Comparison of ENCODE assay signal across 2 cellular contexts in the genomic region with DNA sequence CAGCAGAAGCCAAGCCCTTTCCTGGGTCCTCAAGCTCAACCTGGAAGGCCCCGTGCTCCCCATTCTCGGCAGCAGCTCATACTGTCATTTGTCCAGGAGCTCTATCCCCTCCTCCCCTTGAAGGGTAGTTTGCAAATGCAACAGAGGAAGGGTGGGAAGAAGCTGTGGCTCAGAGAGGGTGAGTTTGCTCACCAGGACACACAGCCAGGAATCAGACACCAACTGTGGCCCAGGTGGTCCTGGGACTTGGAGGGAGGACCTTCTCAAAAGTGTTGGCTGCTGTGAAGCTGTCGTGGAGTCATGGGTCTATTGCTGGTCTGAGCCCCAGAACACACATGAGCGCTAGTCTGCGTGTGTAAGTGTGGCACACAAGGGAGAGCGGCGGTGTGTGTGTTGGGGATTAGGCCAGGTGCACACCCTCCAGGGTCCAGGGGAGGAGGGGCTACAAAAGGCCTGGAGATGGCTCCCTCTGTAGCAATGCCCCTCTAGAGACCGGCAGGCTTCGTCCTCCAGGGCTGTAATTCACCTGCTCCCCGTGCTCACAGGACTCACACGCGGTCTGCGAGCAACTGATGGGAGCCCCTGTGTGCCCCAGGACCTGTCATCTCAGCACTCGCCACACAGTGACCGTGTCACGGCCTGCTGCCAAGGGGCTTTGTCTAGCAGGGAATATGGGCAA.
TF ChIP-seq lines count a peak whose summit lies in the region.

No MANE protein-coding gene starts in this region.

TF ChIP-seq in HepG2, 621 proteins besides CTCF, POLR2A, EP300 and RAD21:
- TF ChIP-seq ZNF768 (CRISPR knock-in tag; IDR thresholded peaks at IDR 0.05) (peak; percentile 99), GATAD2A (CRISPR knock-in tag; IDR thresholded peaks at IDR 0.05) (no peak), ZMYM3 (CRISPR knock-in tag; IDR thresholded peaks at IDR 0.05) (peak; percentile 90), ZNF598 (CRISPR knock-in tag; IDR thresholded peaks at IDR 0.05; ENCODE audit: borderline replicate concordance) (peak; percentile 13; the same call in 1 of the 2 replicates), ZNF550 (CRISPR knock-in tag; IDR thresholded peaks at IDR 0.05; ENCODE audit: borderline replicate concordance) (no peak), ZNF263 (CRISPR knock-in tag; IDR thresholded peaks at IDR 0.05) (peak; percentile 45; the same call in 1 of the 2 replicates), ZNF775 (CRISPR knock-in tag; IDR thresholded peaks at IDR 0.05; ENCODE audit: borderline replicate concordance) (no peak), ADNP (CRISPR knock-in tag; IDR thresholded peaks at IDR 0.05) (0 out of 2 replicates have a peak, but pooled peaks have one; percentile 10), ZNF343 (CRISPR knock-in tag; IDR thresholded peaks at IDR 0.05) (no peak), MLLT10 (CRISPR knock-in tag; IDR thresholded peaks at IDR 0.05) (no peak), ZNF572 (CRISPR knock-in tag; IDR thresholded peaks at IDR 0.05) (peak; percentile 77; the same call in 1 of the 2 replicates), NONO (IDR thresholded peaks at IDR 0.05) (no peak), NONO (CRISPR knock-in tag; conservative IDR thresholded peaks at IDR 0.05) (no peak)
- TF ChIP-seq, protein P1, sequence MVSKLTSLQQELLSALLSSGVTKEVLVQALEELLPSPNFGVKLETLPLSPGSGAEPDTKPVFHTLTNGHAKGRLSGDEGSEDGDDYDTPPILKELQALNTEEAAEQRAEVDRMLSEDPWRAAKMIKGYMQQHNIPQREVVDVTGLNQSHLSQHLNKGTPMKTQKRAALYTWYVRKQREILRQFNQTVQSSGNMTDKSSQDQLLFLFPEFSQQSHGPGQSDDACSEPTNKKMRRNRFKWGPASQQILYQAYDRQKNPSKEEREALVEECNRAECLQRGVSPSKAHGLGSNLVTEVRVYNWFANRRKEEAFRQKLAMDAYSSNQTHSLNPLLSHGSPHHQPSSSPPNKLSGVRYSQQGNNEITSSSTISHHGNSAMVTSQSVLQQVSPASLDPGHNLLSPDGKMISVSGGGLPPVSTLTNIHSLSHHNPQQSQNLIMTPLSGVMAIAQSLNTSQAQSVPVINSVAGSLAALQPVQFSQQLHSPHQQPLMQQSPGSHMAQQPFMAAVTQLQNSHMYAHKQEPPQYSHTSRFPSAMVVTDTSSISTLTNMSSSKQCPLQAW (CRISPR knock-in tag; IDR thresholded peaks at IDR 0.05), result peak; percentile 61
- TF ChIP-seq, protein P2, sequence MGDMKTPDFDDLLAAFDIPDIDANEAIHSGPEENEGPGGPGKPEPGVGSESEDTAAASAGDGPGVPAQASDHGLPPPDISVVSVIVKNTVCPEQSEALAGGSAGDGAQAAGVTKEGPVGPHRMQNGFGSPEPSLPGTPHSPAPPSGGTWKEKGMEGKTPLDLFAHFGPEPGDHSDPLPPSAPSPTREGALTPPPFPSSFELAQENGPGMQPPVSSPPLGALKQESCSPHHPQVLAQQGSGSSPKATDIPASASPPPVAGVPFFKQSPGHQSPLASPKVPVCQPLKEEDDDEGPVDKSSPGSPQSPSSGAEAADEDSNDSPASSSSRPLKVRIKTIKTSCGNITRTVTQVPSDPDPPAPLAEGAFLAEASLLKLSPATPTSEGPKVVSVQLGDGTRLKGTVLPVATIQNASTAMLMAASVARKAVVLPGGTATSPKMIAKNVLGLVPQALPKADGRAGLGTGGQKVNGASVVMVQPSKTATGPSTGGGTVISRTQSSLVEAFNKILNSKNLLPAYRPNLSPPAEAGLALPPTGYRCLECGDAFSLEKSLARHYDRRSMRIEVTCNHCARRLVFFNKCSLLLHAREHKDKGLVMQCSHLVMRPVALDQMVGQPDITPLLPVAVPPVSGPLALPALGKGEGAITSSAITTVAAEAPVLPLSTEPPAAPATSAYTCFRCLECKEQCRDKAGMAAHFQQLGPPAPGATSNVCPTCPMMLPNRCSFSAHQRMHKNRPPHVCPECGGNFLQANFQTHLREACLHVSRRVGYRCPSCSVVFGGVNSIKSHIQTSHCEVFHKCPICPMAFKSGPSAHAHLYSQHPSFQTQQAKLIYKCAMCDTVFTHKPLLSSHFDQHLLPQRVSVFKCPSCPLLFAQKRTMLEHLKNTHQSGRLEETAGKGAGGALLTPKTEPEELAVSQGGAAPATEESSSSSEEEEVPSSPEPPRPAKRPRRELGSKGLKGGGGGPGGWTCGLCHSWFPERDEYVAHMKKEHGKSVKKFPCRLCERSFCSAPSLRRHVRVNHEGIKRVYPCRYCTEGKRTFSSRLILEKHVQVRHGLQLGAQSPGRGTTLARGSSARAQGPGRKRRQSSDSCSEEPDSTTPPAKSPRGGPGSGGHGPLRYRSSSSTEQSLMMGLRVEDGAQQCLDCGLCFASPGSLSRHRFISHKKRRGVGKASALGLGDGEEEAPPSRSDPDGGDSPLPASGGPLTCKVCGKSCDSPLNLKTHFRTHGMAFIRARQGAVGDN (CRISPR knock-in tag; IDR thresholded peaks at IDR 0.05), result peak; percentile 51; the same call in 1 of the 2 replicates
- TF ChIP-seq, protein P3, sequence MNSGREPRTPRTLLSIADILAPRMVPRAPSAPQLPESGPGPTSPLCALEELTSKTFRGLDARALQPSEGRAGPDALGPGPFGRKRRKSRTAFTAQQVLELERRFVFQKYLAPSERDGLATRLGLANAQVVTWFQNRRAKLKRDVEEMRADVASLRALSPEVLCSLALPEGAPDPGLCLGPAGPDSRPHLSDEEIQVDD (CRISPR knock-in tag; IDR thresholded peaks at IDR 0.05; ENCODE audit: borderline replicate concordance), result no peak
- TF ChIP-seq, protein P4, sequence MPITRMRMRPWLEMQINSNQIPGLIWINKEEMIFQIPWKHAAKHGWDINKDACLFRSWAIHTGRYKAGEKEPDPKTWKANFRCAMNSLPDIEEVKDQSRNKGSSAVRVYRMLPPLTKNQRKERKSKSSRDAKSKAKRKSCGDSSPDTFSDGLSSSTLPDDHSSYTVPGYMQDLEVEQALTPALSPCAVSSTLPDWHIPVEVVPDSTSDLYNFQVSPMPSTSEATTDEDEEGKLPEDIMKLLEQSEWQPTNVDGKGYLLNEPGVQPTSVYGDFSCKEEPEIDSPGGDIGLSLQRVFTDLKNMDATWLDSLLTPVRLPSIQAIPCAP (CRISPR knock-in tag; IDR thresholded peaks at IDR 0.05; ENCODE audit: low read depth), result no peak

TF ChIP-seq in H1, 55 proteins besides CTCF, POLR2A, EP300 and RAD21:
- TF ChIP-seq NRF1 (IDR thresholded peaks at IDR 0.05; ENCODE audit: low read depth, low read length), result no peak
- no peak for TF ChIP-seq JUN (IDR thresholded peaks at IDR 0.05; ENCODE audit: low read depth, low read length)
